Comparison of ENCODE assay signal across 14 cellular contexts in genomic region chr3:7764091-7764490, GRCh38.
DNase-seq lines count a peak whose midpoint lies in the region; ATAC-seq lines count a peak whose summit lies in the region.
"Had no signal": no experiment of that assay in that cellular context is flagged by ENCODE, and none has a peak within 500 bp of the region (broad histone marks: within the 10 kb centered on the region; RNA-seq: fewer than 3 reads in every experiment).

No MANE protein-coding gene starts in this region.

- ATAC-seq in HG03108 (IDR thresholded peaks at IDR 0.05; ENCODE audit: unreplicated experiment) = no peak
- ATAC-seq: HepG2 had no signal

- peak; percentile 41 for DNase-seq in NCI-H1105 treated with DMSO at 0.1 percent for 48 hours (lab: John Stamatoyannopoulos, UW)
- DNase-seq in NCI-H1105 (lab: John Stamatoyannopoulos, UW) = no peak
- DNase-seq in NCI-H524 (lab: John Stamatoyannopoulos, UW) = peak; percentile 91 to 95
- DNase-seq in astrocyte of the hippocampus (ENCODE audit: low read depth, low spot score) = peak; percentile 2
- DNase-seq in pons (ENCODE audit: low spot score) = peak; percentile 75
- DNase-seq in activated CD8-positive, alpha-beta memory T cell treated with anti-CD3 and anti-CD28 coated beads, Interleukin-2, amount 50 U/mL, for 4 hours = no peak
- DNase-seq: 8988T; AML-193; Caco-2; CD8-positive, alpha-beta memory T cell; HCEC 1CT; HFFc6 had no signal

Comparison
In these comparisons a context has a peak if more than half of its experiments do, and no peak if none do; other contexts are left out.
1. DNase-seq: peak in NCI-H1105 treated with DMSO at 0.1 percent for 48 hours (single experiment), NCI-H524 (2 of 2), astrocyte of the hippocampus (single experiment) and pons (single experiment); none in NCI-H1105 (single experiment) and activated CD8-positive, alpha-beta memory T cell treated with anti-CD3 and anti-CD28 coated beads, Interleukin-2, amount 50 U/mL, for 4 hours (single experiment).